Comparison of ENCODE assay signal across 14 cellular contexts in genomic region chr6:162026843-162027242, GRCh38.
DNase-seq lines count a peak whose midpoint lies in the region; ATAC-seq, FAIRE-seq and TF ChIP-seq lines count a peak whose summit lies in the region.
"Had no signal": no experiment of that assay in that cellular context is flagged by ENCODE, and none has a peak within 500 bp of the region (broad histone marks: within the 10 kb centered on the region; RNA-seq: fewer than 3 reads in every experiment).

No MANE protein-coding gene starts in this region.

- H3K36me3 ChIP-seq in K562 (ENCODE audit: control insufficient read depth, insufficient read depth, low read length) (no peaks in the 10 kb centered on the region), kidney (ENCODE audit: control insufficient read depth in 1 of 2, insufficient read depth in 2 of 2, low read length in 2 of 2) (no peaks in the 10 kb centered on the region), right lobe of liver (no peaks in the 10 kb centered on the region)
- H3K36me3 ChIP-seq: BLaER1 had no signal

- no peak overlapping the region for H2BK15ac ChIP-seq in H9 (ENCODE audit: low read depth, low read length)

- H3K14ac ChIP-seq in H9 (ENCODE audit: insufficient read depth, low read length): no peak overlapping the region

- DNase-seq in Calu3 (peak; percentile 3), K562 (ENCODE audit: extremely low read depth in 1 of 4, low spot score in 3 of 4) (no peak), kidney (no peak), right lobe of liver (no peak), H9 (no peak), midbrain (lab: John Stamatoyannopoulos, UW) (no peak), A172 (ENCODE audit: low spot score) (no peak)
- DNase-seq: AML-193; CD4-positive, CD25-positive, alpha-beta regulatory T cell; DMS 273 treated with DMSO at 0.1 percent for 48 hours had no signal

- BruUV-seq in Calu3 (replicated peaks; lab: Mats Ljungman, UMichigan) (no TSS peak), K562 (replicated peaks; lab: Mats Ljungman, UMichigan) (no TSS peak)

- no peaks in the 10 kb centered on the region for H4K20me1 ChIP-seq in K562 (replicated peaks; ENCODE audit: control insufficient read depth, insufficient read depth, low read length)
- no peaks in the 10 kb centered on the region for H4K20me1 ChIP-seq in H9 (ENCODE audit: control insufficient read depth, insufficient read depth, insufficient read length)
- H4K20me1 ChIP-seq: BLaER1 had no signal

- no peak overlapping the region for H3K27ac Mint-ChIP-seq in Calu3 (ENCODE audit: unreplicated experiment)
- no peak overlapping the region for H3K27ac Mint-ChIP-seq in H9
- H3K27ac Mint-ChIP-seq: CD4-positive, CD25-positive, alpha-beta regulatory T cell had no signal

- no peak for FAIRE-seq in K562 (lab: Jason Lieb, UNC)
- FAIRE-seq in kidney (lab: Jason Lieb, UNC): no peak

- TF ChIP-seq CTCF in Calu3 (IDR thresholded peaks at IDR 0.05; ENCODE audit: unreplicated experiment): no peak
- TF ChIP-seq CTCF in K562 (IDR thresholded peaks at IDR 0.05 in 2 of 3, conservative IDR thresholded peaks at IDR 0.05 in 1 of 3; ENCODE audit: insufficient read depth in 2 of 3, low read depth in 1 of 3, low read length in 3 of 3): no peak
- TF ChIP-seq CTCF in kidney (IDR thresholded peaks at IDR 0.05; ENCODE audit: borderline replicate concordance, extremely low read depth, insufficient read depth): no peak
- TF ChIP-seq CTCF in right lobe of liver (IDR thresholded peaks at IDR 0.05): no peak
- no peak for TF ChIP-seq CTCF in H9 (conservative IDR thresholded peaks at IDR 0.05)

- H3K4me3 ChIP-seq in K562: no peak overlapping the region
- H3K4me3 ChIP-seq in kidney (ENCODE audit: low read length in 2 of 2): peak overlapping the region; percentile 10 to 26
- peak overlapping the region in 2 of 3 donors; percentile 17 to 32 for H3K4me3 ChIP-seq in right lobe of liver
- H3K4me3 ChIP-seq: BLaER1 had no signal

- H3K36me3 Mint-ChIP-seq in Calu3 (ENCODE audit: insufficient read depth, unreplicated experiment) (no peaks in the 10 kb centered on the region), H9 (ENCODE audit: insufficient read depth in 1 of 3, low read depth in 3 of 3) (no peaks in the 10 kb centered on the region)

- CTCF ChIA-PET in Calu3 (lab: Charles Lee) (no interaction called here), K562 (lab: Yijun Ruan, JAX; ENCODE audit: low intra/inter-chr PET ratio) (interaction anchor here (0.6 kb wide), 1 partner anchor 634 kb away, joined by 3 read pairs; no protein-coding TSS in a partner anchor)

- in situ Hi-C loops in K562 (cut with MboI): no loop called here

- H2AFZ ChIP-seq in K562 (ENCODE audit: low read depth, low read length) (no peak overlapping the region), H9 (ENCODE audit: low read length) (no peak overlapping the region)

- WGBS in K562 (ENCODE audit: insufficient coverage, low coverage, missing lambda C conversion rate): 0% methylated on average over 4 of the region's 4 CpGs
- WGBS in right lobe of liver (ENCODE audit: insufficient coverage, low coverage, low lambda C conversion rate, missing lambda C conversion rate): 14% methylated on average over 4 of the region's 4 CpGs
- no CpG with 5 or more reads among the region's 4 CpGs for WGBS in H9 (ENCODE audit: extremely low coverage, insufficient read length, low lambda C conversion rate)

- no peak overlapping the region for H2BK5ac ChIP-seq in H9 (ENCODE audit: insufficient read length, low read length)

- peaks cover 13% of the 10 kb centered on the region for H3K4me1 Mint-ChIP-seq in Calu3 (ENCODE audit: low read depth, unreplicated experiment)
- no peaks in the 10 kb centered on the region for H3K4me1 Mint-ChIP-seq in H9
- H3K4me1 Mint-ChIP-seq: CD4-positive, CD25-positive, alpha-beta regulatory T cell had no signal

- intact Hi-C loops in Calu3 (cut with micrococcal nuclease; ENCODE audit: unreplicated experiment) (no loop called here), K562 (cut with micrococcal nuclease) (no loop called here), kidney (cut with DNase I) (no loop called here), right lobe of liver (cut with DNase I) (no loop called here)

- no peak overlapping the region for H2BK120ac ChIP-seq in H9 (ENCODE audit: low read depth, low read length, poor library complexity, severe bottlenecking)

- H3K4ac ChIP-seq in H9 (ENCODE audit: low read depth, low read length): no peak overlapping the region

- H3K4me3 Mint-ChIP-seq in Calu3 (ENCODE audit: low read depth, unreplicated experiment): no peak overlapping the region
- no peak overlapping the region for H3K4me3 Mint-ChIP-seq in H9
- H3K4me3 Mint-ChIP-seq: CD4-positive, CD25-positive, alpha-beta regulatory T cell had no signal

- no peaks in the 10 kb centered on the region for H3K79me2 ChIP-seq in K562 (ENCODE audit: control insufficient read depth, insufficient read depth, low read length)
- H3K79me2 ChIP-seq in H9 (ENCODE audit: insufficient read depth, low read length): no peaks in the 10 kb centered on the region

- no peaks in the 10 kb centered on the region for H3K23me2 ChIP-seq in H9 (ENCODE audit: insufficient read length, low read depth, low read length, poor library complexity, severe bottlenecking)

- no peak overlapping the region for H4K5ac ChIP-seq in H9 (ENCODE audit: insufficient read length, low read depth, low read length)

- no peak overlapping the region for H3K4me2 ChIP-seq in K562 (ENCODE audit: insufficient read depth, low read length)
- no peak overlapping the region for H3K4me2 ChIP-seq in H9 (ENCODE audit: insufficient read depth, insufficient read length, low read length)
- H3K4me2 ChIP-seq: BLaER1 had no signal

- H2AK5ac ChIP-seq in H9 (ENCODE audit: insufficient read length, low read length): no peak overlapping the region

- no peak overlapping the region for H3K23ac ChIP-seq in H9 (ENCODE audit: insufficient read length, low read depth, low read length)

- no peak for TF ChIP-seq EP300 in K562 (IDR thresholded peaks at IDR 0.05; ENCODE audit: low read length)

- no peaks in the 10 kb centered on the region for H3K9me1 ChIP-seq in K562 (ENCODE audit: control insufficient read depth, insufficient read depth, low read length)

- H3K27me3 Mint-ChIP-seq in Calu3 (ENCODE audit: unreplicated experiment) (no peaks in the 10 kb centered on the region), H9 (ENCODE audit: low read depth) (no peaks in the 10 kb centered on the region)
- H3K27me3 Mint-ChIP-seq: CD4-positive, CD25-positive, alpha-beta regulatory T cell had no signal

- H3K56ac ChIP-seq in H9 (ENCODE audit: insufficient read length, low read depth, low read length): no peak overlapping the region

- H3K27me3 ChIP-seq in K562 (ENCODE audit: control insufficient read depth in 2 of 2, insufficient read depth in 2 of 2, low read length in 2 of 2) (no peaks in the 10 kb centered on the region), right lobe of liver (no peaks in the 10 kb centered on the region), H9 (ENCODE audit: insufficient read depth, low read length) (no peaks in the 10 kb centered on the region)
- H3K27me3 ChIP-seq: BLaER1 had no signal

- H3K9me3 Mint-ChIP-seq in Calu3 (ENCODE audit: low read depth, unreplicated experiment): no peaks in the 10 kb centered on the region
- H3K9me3 Mint-ChIP-seq in H9: peaks cover 0 to under 1% of the 10 kb centered on the region in 2 experiments; a peak in 1 of 5 replicates

- no peaks in the 10 kb centered on the region for H3K4me1 ChIP-seq in K562 (replicated peaks in 1 of 2; ENCODE audit: control insufficient read depth in 2 of 2, insufficient read depth in 2 of 2, low read length in 2 of 2)
- H3K4me1 ChIP-seq in kidney (ENCODE audit: control insufficient read depth in 1 of 2, insufficient read depth in 1 of 2, low read depth in 1 of 2, low read length in 2 of 2): no peaks in the 10 kb centered on the region
- no peaks in the 10 kb centered on the region for H3K4me1 ChIP-seq in right lobe of liver
- H3K4me1 ChIP-seq in H9 (ENCODE audit: insufficient read depth, low read length): no peaks in the 10 kb centered on the region; the same call in 1 of the 2 replicates

- H3K9ac ChIP-seq in K562 (ENCODE audit: insufficient read depth in 1 of 2, low read depth in 2 of 2, low read length in 2 of 2) (no peak overlapping the region), kidney (ENCODE audit: low read length in 2 of 2) (no peak overlapping the region), H9 (ENCODE audit: extremely low read depth, insufficient read length, low read length) (no peak overlapping the region)
- H3K9ac ChIP-seq: BLaER1 had no signal

- H4K8ac ChIP-seq in H9 (replicated peaks; ENCODE audit: insufficient read length, low read depth, low read length): no peak overlapping the region

- no peak overlapping the region for H3T11ph ChIP-seq in H9 (ENCODE audit: low read length)

- POLR2A ChIA-PET in K562 (lab: Yijun Ruan, JAX): no interaction called here

- TF ChIP-seq RAD21 in K562 (CRISPR knock-in tag; conservative IDR thresholded peaks at IDR 0.05 in 1 of 2, IDR thresholded peaks at IDR 0.05 in 1 of 2): no peak

- no peak overlapping the region for H2BK12ac ChIP-seq in H9 (ENCODE audit: insufficient read length, low read depth, low read length)

- no peaks in the 10 kb centered on the region for H3K79me1 ChIP-seq in H9 (ENCODE audit: insufficient read depth, low read depth, low read length, poor library complexity, severe bottlenecking)

- no peak overlapping the region for H3K27ac ChIP-seq in K562 (ENCODE audit: extremely low read depth, low read depth, low read length)
- H3K27ac ChIP-seq in kidney (ENCODE audit: low read depth in 2 of 2, low read length in 2 of 2): no peak overlapping the region
- H3K27ac ChIP-seq in right lobe of liver: no peak overlapping the region
- no peak overlapping the region for H3K27ac ChIP-seq in H9 (ENCODE audit: insufficient read length, low read depth, low read length)
- H3K27ac ChIP-seq: 22Rv1, BLaER1 had no signal

- H3K9me3 ChIP-seq in K562 (replicated peaks; ENCODE audit: control insufficient read depth, insufficient read depth, low read depth, low read length) (no peaks in the 10 kb centered on the region), kidney (ENCODE audit: control insufficient read depth in 1 of 2, low read length in 2 of 2) (no peaks in the 10 kb centered on the region), right lobe of liver (no peaks in the 10 kb centered on the region), H9 (ENCODE audit: control insufficient read depth, low read depth, low read length) (no peaks in the 10 kb centered on the region)

- ATAC-seq in K562: no peak
- ATAC-seq in right lobe of liver: peak; percentile 61 to 81 (median 75)
- ATAC-seq in HG03108 (IDR thresholded peaks at IDR 0.05; ENCODE audit: unreplicated experiment): no peak
- ATAC-seq: HCT116 had no signal

- no peak for TF ChIP-seq POLR2A in K562 (conservative IDR thresholded peaks at IDR 0.05)
- no peak for TF ChIP-seq POLR2A in right lobe of liver (IDR thresholded peaks at IDR 0.05)

- H3K18ac ChIP-seq in H9 (ENCODE audit: insufficient read length, low read depth, low read length): no peak overlapping the region

- no peak overlapping the region for H4K91ac ChIP-seq in H9 (ENCODE audit: insufficient read length, low read depth, low read length)

- H2BK20ac ChIP-seq in H9 (ENCODE audit: low read depth, low read length, poor library complexity, severe bottlenecking): no peak overlapping the region

TF ChIP-seq in K562, 482 proteins besides CTCF, POLR2A, EP300 and RAD21 (continues in another document):
- no peak for TF ChIP-seq ZNF239 (CRISPR knock-in tag; IDR thresholded peaks at IDR 0.05)

Comparison
In these comparisons a context has a peak if more than half of its experiments do, and no peak if none do; other contexts are left out.
1. ATAC-seq: peak in right lobe of liver (4 of 4); none in K562 (single experiment) and HG03108 (single experiment).